Comparison of ENCODE assay signal across 1 cellular context in the genomic region with DNA sequence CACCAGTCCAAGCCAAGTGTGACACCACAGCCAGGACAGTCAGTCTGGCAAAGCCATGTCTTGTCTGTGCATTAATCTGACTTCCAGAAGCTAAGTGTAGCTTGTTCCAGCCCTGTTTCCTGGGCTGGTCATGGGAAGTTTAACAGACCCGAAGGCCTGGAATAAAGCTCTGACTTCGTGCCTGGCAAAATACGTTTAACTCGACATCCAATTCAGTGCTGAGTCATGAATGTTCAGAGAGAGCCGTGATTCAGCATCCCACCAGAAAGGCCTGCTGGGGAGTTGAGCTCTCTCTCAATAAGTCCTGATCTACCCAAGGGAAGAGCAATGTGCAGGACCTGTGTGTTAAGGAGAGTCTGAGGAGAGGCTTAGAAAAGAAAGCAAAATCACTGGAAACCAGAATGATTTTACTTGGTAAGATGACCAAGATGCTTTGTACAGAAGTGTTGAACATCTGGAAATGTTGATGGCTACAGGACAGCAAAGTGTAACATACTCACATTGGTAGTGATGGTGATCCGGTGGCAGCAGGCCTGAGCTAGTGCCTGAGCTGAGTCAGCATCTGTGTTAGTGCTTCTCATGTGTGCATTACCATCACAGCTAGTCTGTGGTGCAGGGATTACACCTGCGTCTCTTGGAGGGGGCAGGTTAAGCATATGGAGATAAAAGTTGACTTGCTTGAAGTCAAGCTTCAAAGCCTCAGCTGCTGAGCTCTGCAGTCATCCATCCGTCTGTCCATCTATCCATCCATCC.
TF ChIP-seq lines count a peak whose summit lies in the region.

No MANE protein-coding gene starts in this region.

TF ChIP-seq in H1, 55 proteins besides CTCF, POLR2A, EP300 and RAD21:
- TF ChIP-seq BACH1 (IDR thresholded peaks at IDR 0.05; ENCODE audit: low read length) (peak; percentile 73), NANOG (IDR thresholded peaks at IDR 0.05; ENCODE audit: insufficient read depth, low read depth, low read length, poor library complexity, severe bottlenecking) (no peak), KDM5A (IDR thresholded peaks at IDR 0.05; ENCODE audit: low read length) (no peak), SAP30 (IDR thresholded peaks at IDR 0.05; ENCODE audit: insufficient read depth, insufficient replicate concordance, low read length) (no peak)
